ENCODE assay signal across 8 cellular contexts in genomic region chr7:50739744-50740455, GRCh38. TPM values are rescaled to one million over a fixed set of nuclear protein-coding genes. Genes with fewer than 3 reads are reported as not detected.
DNase-seq lines count a peak whose midpoint lies in the region; ATAC-seq lines count a peak whose summit lies in the region.

No MANE protein-coding gene starts in this region.

- H3K36me3 ChIP-seq in aorta (ENCODE audit: control insufficient read depth in 1 of 2, insufficient read depth in 2 of 2, low read length in 1 of 2), result peaks cover 0 to 1% of the 10 kb centered on the region in 2 donors

- H3K4me3 ChIP-seq in aorta (ENCODE audit: low read length in 2 of 2), result no peak overlapping the region

- H3K9me3 Mint-ChIP-seq in IgD-negative memory B cell, result peaks cover 0 to 4% (median 0%) of the 10 kb centered on the region in 3 donors

- no peak overlapping the region for H3K27ac ChIP-seq in aorta (ENCODE audit: low read depth in 1 of 2, low read length in 2 of 2)

- in situ Hi-C loops in Caki2 (cut with HindIII; ENCODE audit: low pct_unique_long_range_greater_than_20kb, low sequenced_read_pairs), result no loop called here

- H3K4me1 ChIP-seq in aorta (ENCODE audit: control insufficient read depth in 1 of 2, insufficient read depth in 2 of 2, low read length in 2 of 2), result peaks cover 0 to 1% of the 10 kb centered on the region in 2 donors

- 88% methylated on average over 7 of the region's 7 CpGs for WGBS in aorta, 2 donors

- no peaks in the 10 kb centered on the region for H3K36me3 Mint-ChIP-seq in IgD-negative memory B cell

- ATAC-seq in left lobe of liver (peak; percentile 53), aorta (ENCODE audit: low FRiP score) (no peak)
- peak; percentile 95 for ATAC-seq in stimulated activated naive CD8-positive, alpha-beta T cell treated with anti-CD3 and anti-CD28 coated beads, Interleukin-15, Interleukin-2, amounts not matched to agents 100 U/mL and 50 U/mL, for 24 hours

- H3K4me3 Mint-ChIP-seq in IgD-negative memory B cell, result peak overlapping the region in 1 of 4 donors; percentile 24

- H3K4me1 Mint-ChIP-seq in IgD-negative memory B cell, result peaks cover 2 to 9% (median 4%) of the 10 kb centered on the region in 3 donors

- H3K9me3 ChIP-seq in aorta (ENCODE audit: control insufficient read depth, low read length), result no peaks in the 10 kb centered on the region

- H3K27me3 Mint-ChIP-seq in IgD-negative memory B cell, result peaks cover 12% of the 10 kb centered on the region

- H3K27me3 ChIP-seq in aorta (ENCODE audit: control insufficient read depth in 1 of 2, insufficient read depth in 2 of 2, low read length in 1 of 2), result no peaks in the 10 kb centered on the region

- peak overlapping the region in 2 of 3 donors; percentile 16 to 43 for H3K27ac Mint-ChIP-seq in IgD-negative memory B cell

- DNase-seq in Caki2 (ENCODE audit: low read depth) (peak; percentile 18), activated T-cell treated with anti-CD3 and anti-CD28 coated beads for 48 hours (ENCODE audit: low read depth) (peak; percentile 18), left lobe of liver (ENCODE audit: low spot score) (peak; percentile 43), COR-L47 (lab: John Stamatoyannopoulos, UW) (no peak), aorta (no peak), HK-2 (ENCODE audit: unreplicated experiment) (no peak)
- peak; percentile 35 for DNase-seq in stimulated activated naive CD8-positive, alpha-beta T cell treated with anti-CD3 and anti-CD28 coated beads, Interleukin-15, Interleukin-2, amounts not matched to agents 100 U/mL and 50 U/mL, for 24 hours

- intact Hi-C loops in aorta (cut with DNase I), result loop anchor here in 1 of 2 donors (5.0 kb wide), 1 partner anchor 37 kb away; no protein-coding TSS in a partner anchor

RNA-seq across cellular contexts. Expression of gene GRB10, which starts 42.8 kb away (rescaled TPM):
- total RNA-seq in Caki2 (2014; rRNA removed; shearing (Covaris generic); ENCODE audit: low replicate concordance), result 83.7 and 87.2 TPM in 2 replicates
- polyA plus RNA-seq in IgD-negative memory B cell (0.11 TPM), aorta (10 to 100 TPM; 11.8 to 21.2 TPM)
- total RNA-seq in left lobe of liver (54.9 TPM), aorta (100 to 1,000 TPM; 106 to 108 TPM)

Comparison
In these comparisons a context has a peak if more than half of its experiments do, and no peak if none do; other contexts are left out.
1. DNase-seq: peak in Caki2 (single experiment), activated T-cell treated with anti-CD3 and anti-CD28 coated beads for 48 hours (single experiment), left lobe of liver (single experiment) and stimulated activated naive CD8-positive, alpha-beta T cell treated with anti-CD3 and anti-CD28 coated beads, Interleukin-15, Interleukin-2, amounts not matched to agents 100 U/mL and 50 U/mL, for 24 hours (single experiment); none in COR-L47 (single experiment), aorta (0 of 2) and HK-2 (single experiment).